ENCODE assay signal across 26 cellular contexts in the genomic region with DNA sequence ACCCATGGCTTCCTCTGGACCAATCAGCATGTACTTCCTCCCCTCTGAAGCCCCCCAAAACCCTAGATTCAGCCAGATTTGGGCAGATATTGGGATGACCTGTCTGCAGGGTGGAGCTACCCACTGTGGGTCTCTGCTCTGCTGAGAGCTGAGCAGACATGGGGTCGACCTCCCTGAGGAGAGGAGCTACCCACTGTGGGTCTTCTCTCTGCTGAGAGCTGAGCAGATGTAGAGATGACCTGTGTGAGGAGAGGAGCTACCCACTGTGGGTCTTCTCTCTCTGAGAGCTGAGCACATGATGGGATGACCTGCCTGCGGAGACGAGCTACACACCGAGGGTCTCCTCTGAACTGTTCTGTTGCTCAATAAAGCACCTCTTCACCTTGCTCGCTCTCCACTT.
"Had no signal": no experiment of that assay in that cellular context is flagged by ENCODE, and none has a peak within 500 bp of the region (broad histone marks: within the 10 kb centered on the region; RNA-seq: fewer than 3 reads in every experiment).

No MANE protein-coding gene starts in this region.

- H3K4me3 Mint-ChIP-seq: dendritic cell treated with granulocyte-macrophage colony-stimulating factor and Interleukin-4, amounts not matched to agents 40 ng/mL and 50 ng/mL, for 4 days; effector memory CD8-positive, alpha-beta T cell; endodermal cell; mesothelial cell of epicardium had no signal

- ATAC-seq: effector memory CD8-positive, alpha-beta T cell; esophagus mucosa; gastrocnemius medialis; heart right ventricle; left cardiac atrium; left lung; left ventricle myocardium superior had no signal

- FAIRE-seq: endometrium, islet of Langerhans, keratinocyte had no signal

- H3K27me3 Mint-ChIP-seq: dendritic cell treated with granulocyte-macrophage colony-stimulating factor and Interleukin-4, amounts not matched to agents 40 ng/mL and 50 ng/mL, for 4 days had no signal

- H3K4me1 ChIP-seq: colonic mucosa, esophagus squamous epithelium, gastrocnemius medialis, heart right ventricle, left lung, lower lobe of right lung had no signal

- H3K9me3 Mint-ChIP-seq: dendritic cell treated with granulocyte-macrophage colony-stimulating factor and Interleukin-4, amounts not matched to agents 40 ng/mL and 50 ng/mL, for 4 days had no signal

- H3K36me3 Mint-ChIP-seq: mesothelial cell of epicardium had no signal

- H3K4me3 ChIP-seq: colonic mucosa, esophagus squamous epithelium, gastrocnemius medialis, heart right ventricle, left lung, lower lobe of right lung had no signal

- H3K27me3 ChIP-seq: colonic mucosa, esophagus squamous epithelium, left lung had no signal

- H3K27ac Mint-ChIP-seq: dendritic cell treated with granulocyte-macrophage colony-stimulating factor and Interleukin-4, amounts not matched to agents 40 ng/mL and 50 ng/mL, for 4 days; effector memory CD8-positive, alpha-beta T cell; endodermal cell; mesothelial cell of epicardium had no signal

- H3K27ac ChIP-seq: colonic mucosa, epithelial cell of prostate, esophagus squamous epithelium, gastrocnemius medialis, heart right ventricle, left lung, lower lobe of right lung had no signal

- H3K9me3 ChIP-seq: colonic mucosa, gastrocnemius medialis, lower lobe of right lung had no signal

- DNase-seq: colonic mucosa; cortex of kidney; effector CD8-positive, alpha-beta T cell; effector memory CD8-positive, alpha-beta T cell; endodermal cell; erythroblast; esophagus squamous epithelium; foreskin fibroblast; foreskin melanocyte; gastrocnemius medialis; glutamatergic neuron; head of caudate nucleus; heart right ventricle; hippocampal formation; left cardiac atrium; left ventricle myocardium superior; lower lobe of right lung; mesenchymal stem cell had no signal

- H3K36me3 ChIP-seq: colonic mucosa, esophagus squamous epithelium, gastrocnemius medialis, heart right ventricle, left lung, lower lobe of right lung had no signal
